ENCODE assay signal across 1 cellular context in the genomic region with DNA sequence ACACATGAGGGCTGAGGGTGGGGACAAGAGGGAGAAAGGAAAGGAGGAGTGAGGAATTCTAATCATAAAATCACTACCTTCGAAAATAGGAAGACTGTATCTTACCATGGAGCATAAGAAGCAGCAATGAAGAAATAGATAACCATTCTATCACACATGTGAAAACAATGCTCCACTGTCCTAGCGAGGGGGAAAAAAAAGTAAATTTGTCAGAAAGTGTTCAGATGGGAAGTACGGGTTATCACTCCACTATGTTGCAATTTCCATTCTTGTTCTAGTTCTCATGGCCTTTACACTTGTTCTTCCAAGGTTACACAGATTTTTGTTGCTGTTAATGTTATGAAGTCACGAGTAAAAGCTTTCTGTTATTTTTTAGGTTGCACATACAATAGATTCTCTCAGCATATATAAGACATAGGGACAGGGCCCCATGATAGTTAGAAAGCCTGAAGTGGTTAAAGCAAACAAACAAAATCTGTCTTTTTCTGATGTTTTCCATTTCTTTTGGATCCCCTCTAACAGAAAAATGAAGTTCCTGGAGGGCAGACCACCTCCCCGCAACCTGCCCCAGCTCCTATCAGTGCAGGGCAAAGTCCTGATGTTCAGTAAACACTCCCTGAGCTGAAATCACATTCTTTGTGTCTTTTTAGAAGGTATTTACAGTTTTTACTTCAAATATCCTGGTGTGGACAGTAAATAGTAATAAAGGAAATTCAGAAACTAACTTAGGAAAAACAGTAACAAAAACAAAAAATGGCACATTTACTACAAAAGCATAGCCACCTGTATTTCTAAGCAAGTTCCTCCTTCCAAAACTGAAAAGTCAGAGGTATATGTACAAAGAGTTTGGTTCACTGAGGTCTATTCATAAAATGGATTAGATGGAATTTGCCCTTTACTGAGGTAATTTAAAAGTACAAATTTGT.
TF ChIP-seq lines count a peak whose summit lies in the region.

No MANE protein-coding gene starts in this region.

TF ChIP-seq in HepG2, 621 proteins besides CTCF, POLR2A, EP300 and RAD21 (continued from another document and continues in another):
- TF ChIP-seq, protein P1, sequence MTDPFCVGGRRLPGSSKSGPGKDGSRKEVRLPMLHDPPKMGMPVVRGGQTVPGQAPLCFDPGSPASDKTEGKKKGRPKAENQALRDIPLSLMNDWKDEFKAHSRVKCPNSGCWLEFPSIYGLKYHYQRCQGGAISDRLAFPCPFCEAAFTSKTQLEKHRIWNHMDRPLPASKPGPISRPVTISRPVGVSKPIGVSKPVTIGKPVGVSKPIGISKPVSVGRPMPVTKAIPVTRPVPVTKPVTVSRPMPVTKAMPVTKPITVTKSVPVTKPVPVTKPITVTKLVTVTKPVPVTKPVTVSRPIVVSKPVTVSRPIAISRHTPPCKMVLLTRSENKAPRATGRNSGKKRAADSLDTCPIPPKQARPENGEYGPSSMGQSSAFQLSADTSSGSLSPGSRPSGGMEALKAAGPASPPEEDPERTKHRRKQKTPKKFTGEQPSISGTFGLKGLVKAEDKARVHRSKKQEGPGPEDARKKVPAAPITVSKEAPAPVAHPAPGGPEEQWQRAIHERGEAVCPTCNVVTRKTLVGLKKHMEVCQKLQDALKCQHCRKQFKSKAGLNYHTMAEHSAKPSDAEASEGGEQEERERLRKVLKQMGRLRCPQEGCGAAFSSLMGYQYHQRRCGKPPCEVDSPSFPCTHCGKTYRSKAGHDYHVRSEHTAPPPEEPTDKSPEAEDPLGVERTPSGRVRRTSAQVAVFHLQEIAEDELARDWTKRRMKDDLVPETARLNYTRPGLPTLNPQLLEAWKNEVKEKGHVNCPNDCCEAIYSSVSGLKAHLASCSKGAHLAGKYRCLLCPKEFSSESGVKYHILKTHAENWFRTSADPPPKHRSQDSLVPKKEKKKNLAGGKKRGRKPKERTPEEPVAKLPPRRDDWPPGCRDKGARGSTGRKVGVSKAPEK (CRISPR knock-in tag; IDR thresholded peaks at IDR 0.05; ENCODE audit: borderline replicate concordance): peak; percentile 52; the same call in 1 of the 2 replicates
- TF ChIP-seq CHD4 (IDR thresholded peaks at IDR 0.05; ENCODE audit: borderline replicate concordance, low read length) (peak; percentile 98), TCF7 (IDR thresholded peaks at IDR 0.05; ENCODE audit: low read depth) (peak; percentile 79), ATAD3A (CRISPR knock-in tag; IDR thresholded peaks at IDR 0.05) (no peak), KLF12 (CRISPR knock-in tag; IDR thresholded peaks at IDR 0.05; ENCODE audit: borderline replicate concordance) (peak; percentile 59; the same call in 1 of the 2 replicates), CREB1 (IDR thresholded peaks at IDR 0.05) (no peak), CREB1 (CRISPR knock-in tag; IDR thresholded peaks at IDR 0.05) (peak; percentile 61), LCORL (IDR thresholded peaks at IDR 0.05) (no peak), LCORL (CRISPR knock-in tag; IDR thresholded peaks at IDR 0.05) (peak; percentile 52), FOXM1 (CRISPR knock-in tag; IDR thresholded peaks at IDR 0.05) (no peak), ZNF841 (CRISPR knock-in tag; IDR thresholded peaks at IDR 0.05; ENCODE audit: borderline replicate concordance) (no peak), NFRKB (IDR thresholded peaks at IDR 0.05) (no peak), FOSL1 (CRISPR knock-in tag; IDR thresholded peaks at IDR 0.05; ENCODE audit: borderline replicate concordance) (no peak), ASH2L (IDR thresholded peaks at IDR 0.05; ENCODE audit: insufficient read length, low read depth, low read length) (peak; percentile 100), ZNF792 (CRISPR knock-in tag; IDR thresholded peaks at IDR 0.05) (peak; percentile 41; the same call in 1 of the 2 replicates), PHF8 (CRISPR knock-in tag; IDR thresholded peaks at IDR 0.05) (0 out of 2 replicates have a peak, but pooled peaks have one; percentile 27), TSC22D2 (CRISPR knock-in tag; IDR thresholded peaks at IDR 0.05; ENCODE audit: borderline replicate concordance) (no peak), CREM (IDR thresholded peaks at IDR 0.05) (peak; percentile 94), CREM (CRISPR knock-in tag; IDR thresholded peaks at IDR 0.05) (no peak), ZFP1 (CRISPR knock-in tag; IDR thresholded peaks at IDR 0.05) (peak; percentile 40), KAT8 (CRISPR knock-in tag; IDR thresholded peaks at IDR 0.05) (peak; percentile 80), BRD4 (CRISPR knock-in tag; IDR thresholded peaks at IDR 0.05) (0 out of 2 replicates have a peak, but pooled peaks have one; percentile 45), ZBTB7B (CRISPR knock-in tag; IDR thresholded peaks at IDR 0.05) (peak; percentile 99), SOX13 (IDR thresholded peaks at IDR 0.05) (peak; percentile 59), SOX13 (CRISPR knock-in tag; conservative IDR thresholded peaks at IDR 0.05 in 1 of 2, IDR thresholded peaks at IDR 0.05 in 1 of 2) (peak in 1 of 2 experiments; percentile 94; a peak in 2 of 4 replicates), TRIM24 (CRISPR knock-in tag; IDR thresholded peaks at IDR 0.05) (peak; percentile 31; the same call in 1 of the 2 replicates), SOX5 (CRISPR knock-in tag; IDR thresholded peaks at IDR 0.05; ENCODE audit: borderline replicate concordance) (peak; percentile 95), TOE1 (CRISPR knock-in tag; IDR thresholded peaks at IDR 0.05) (peak; percentile 76; the same call in 1 of the 2 replicates), JARID2 (CRISPR knock-in tag; IDR thresholded peaks at IDR 0.05; ENCODE audit: insufficient replicate concordance) (no peak), ZNF205 (CRISPR knock-in tag; IDR thresholded peaks at IDR 0.05) (0 out of 2 replicates have a peak, but pooled peaks have one; percentile 12), ZNF260 (CRISPR knock-in tag; IDR thresholded peaks at IDR 0.05; ENCODE audit: borderline replicate concordance, low read depth) (no peak), YEATS4 (CRISPR knock-in tag; IDR thresholded peaks at IDR 0.05; ENCODE audit: borderline replicate concordance) (peak; percentile 64; the same call in 1 of the 2 replicates)
- TF ChIP-seq, protein P2, sequence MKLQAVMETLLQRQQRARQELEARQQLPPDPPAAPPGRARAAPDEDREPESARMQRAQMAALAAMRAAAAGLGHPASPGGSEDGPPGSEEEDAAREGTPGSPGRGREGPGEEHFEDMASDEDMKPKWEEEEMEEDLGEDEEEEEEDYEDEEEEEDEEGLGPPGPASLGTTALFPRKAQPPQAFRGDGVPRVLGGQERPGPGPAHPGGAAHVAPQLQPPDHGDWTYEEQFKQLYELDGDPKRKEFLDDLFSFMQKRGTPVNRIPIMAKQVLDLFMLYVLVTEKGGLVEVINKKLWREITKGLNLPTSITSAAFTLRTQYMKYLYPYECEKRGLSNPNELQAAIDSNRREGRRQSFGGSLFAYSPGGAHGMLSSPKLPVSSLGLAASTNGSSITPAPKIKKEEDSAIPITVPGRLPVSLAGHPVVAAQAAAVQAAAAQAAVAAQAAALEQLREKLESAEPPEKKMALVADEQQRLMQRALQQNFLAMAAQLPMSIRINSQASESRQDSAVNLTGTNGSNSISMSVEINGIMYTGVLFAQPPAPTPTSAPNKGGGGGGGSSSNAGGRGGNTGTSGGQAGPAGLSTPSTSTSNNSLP (IDR thresholded peaks at IDR 0.05; ENCODE audit: low read depth, low read length): peak; percentile 94
- TF ChIP-seq, protein P3, sequence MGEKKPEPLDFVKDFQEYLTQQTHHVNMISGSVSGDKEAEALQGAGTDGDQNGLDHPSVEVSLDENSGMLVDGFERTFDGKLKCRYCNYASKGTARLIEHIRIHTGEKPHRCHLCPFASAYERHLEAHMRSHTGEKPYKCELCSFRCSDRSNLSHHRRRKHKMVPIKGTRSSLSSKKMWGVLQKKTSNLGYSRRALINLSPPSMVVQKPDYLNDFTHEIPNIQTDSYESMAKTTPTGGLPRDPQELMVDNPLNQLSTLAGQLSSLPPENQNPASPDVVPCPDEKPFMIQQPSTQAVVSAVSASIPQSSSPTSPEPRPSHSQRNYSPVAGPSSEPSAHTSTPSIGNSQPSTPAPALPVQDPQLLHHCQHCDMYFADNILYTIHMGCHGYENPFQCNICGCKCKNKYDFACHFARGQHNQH (CRISPR knock-in tag; IDR thresholded peaks at IDR 0.05): peak; percentile 76
- TF ChIP-seq, protein P4, sequence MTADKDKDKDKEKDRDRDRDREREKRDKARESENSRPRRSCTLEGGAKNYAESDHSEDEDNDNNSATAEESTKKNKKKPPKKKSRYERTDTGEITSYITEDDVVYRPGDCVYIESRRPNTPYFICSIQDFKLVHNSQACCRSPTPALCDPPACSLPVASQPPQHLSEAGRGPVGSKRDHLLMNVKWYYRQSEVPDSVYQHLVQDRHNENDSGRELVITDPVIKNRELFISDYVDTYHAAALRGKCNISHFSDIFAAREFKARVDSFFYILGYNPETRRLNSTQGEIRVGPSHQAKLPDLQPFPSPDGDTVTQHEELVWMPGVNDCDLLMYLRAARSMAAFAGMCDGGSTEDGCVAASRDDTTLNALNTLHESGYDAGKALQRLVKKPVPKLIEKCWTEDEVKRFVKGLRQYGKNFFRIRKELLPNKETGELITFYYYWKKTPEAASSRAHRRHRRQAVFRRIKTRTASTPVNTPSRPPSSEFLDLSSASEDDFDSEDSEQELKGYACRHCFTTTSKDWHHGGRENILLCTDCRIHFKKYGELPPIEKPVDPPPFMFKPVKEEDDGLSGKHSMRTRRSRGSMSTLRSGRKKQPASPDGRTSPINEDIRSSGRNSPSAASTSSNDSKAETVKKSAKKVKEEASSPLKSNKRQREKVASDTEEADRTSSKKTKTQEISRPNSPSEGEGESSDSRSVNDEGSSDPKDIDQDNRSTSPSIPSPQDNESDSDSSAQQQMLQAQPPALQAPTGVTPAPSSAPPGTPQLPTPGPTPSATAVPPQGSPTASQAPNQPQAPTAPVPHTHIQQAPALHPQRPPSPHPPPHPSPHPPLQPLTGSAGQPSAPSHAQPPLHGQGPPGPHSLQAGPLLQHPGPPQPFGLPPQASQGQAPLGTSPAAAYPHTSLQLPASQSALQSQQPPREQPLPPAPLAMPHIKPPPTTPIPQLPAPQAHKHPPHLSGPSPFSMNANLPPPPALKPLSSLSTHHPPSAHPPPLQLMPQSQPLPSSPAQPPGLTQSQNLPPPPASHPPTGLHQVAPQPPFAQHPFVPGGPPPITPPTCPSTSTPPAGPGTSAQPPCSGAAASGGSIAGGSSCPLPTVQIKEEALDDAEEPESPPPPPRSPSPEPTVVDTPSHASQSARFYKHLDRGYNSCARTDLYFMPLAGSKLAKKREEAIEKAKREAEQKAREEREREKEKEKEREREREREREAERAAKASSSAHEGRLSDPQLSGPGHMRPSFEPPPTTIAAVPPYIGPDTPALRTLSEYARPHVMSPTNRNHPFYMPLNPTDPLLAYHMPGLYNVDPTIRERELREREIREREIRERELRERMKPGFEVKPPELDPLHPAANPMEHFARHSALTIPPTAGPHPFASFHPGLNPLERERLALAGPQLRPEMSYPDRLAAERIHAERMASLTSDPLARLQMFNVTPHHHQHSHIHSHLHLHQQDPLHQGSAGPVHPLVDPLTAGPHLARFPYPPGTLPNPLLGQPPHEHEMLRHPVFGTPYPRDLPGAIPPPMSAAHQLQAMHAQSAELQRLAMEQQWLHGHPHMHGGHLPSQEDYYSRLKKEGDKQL (CRISPR knock-in tag; IDR thresholded peaks at IDR 0.05; ENCODE audit: low read depth): 0 out of 2 replicates have a peak, but pooled peaks have one; percentile 26
- TF ChIP-seq, protein P5, sequence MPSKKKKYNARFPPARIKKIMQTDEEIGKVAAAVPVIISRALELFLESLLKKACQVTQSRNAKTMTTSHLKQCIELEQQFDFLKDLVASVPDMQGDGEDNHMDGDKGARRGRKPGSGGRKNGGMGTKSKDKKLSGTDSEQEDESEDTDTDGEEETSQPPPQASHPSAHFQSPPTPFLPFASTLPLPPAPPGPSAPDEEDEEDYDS (CRISPR knock-in tag; IDR thresholded peaks at IDR 0.05): peak; percentile 36; the same call in 1 of the 2 replicates
- TF ChIP-seq, protein P6, sequence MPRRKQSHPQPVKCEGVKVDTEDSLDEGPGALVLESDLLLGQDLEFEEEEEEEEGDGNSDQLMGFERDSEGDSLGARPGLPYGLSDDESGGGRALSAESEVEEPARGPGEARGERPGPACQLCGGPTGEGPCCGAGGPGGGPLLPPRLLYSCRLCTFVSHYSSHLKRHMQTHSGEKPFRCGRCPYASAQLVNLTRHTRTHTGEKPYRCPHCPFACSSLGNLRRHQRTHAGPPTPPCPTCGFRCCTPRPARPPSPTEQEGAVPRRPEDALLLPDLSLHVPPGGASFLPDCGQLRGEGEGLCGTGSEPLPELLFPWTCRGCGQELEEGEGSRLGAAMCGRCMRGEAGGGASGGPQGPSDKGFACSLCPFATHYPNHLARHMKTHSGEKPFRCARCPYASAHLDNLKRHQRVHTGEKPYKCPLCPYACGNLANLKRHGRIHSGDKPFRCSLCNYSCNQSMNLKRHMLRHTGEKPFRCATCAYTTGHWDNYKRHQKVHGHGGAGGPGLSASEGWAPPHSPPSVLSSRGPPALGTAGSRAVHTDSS (CRISPR knock-in tag; conservative IDR thresholded peaks at IDR 0.05): no peak
- TF ChIP-seq, protein P7, sequence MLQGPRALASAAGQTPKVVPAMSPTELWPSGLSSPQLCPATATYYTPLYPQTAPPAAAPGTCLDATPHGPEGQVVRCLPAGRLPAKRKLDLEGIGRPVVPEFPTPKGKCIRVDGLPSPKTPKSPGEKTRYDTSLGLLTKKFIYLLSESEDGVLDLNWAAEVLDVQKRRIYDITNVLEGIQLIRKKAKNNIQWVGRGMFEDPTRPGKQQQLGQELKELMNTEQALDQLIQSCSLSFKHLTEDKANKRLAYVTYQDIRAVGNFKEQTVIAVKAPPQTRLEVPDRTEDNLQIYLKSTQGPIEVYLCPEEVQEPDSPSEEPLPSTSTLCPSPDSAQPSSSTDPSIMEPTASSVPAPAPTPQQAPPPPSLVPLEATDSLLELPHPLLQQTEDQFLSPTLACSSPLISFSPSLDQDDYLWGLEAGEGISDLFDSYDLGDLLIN (CRISPR knock-in tag; IDR thresholded peaks at IDR 0.05; ENCODE audit: borderline replicate concordance): no peak
- TF ChIP-seq, protein P8, sequence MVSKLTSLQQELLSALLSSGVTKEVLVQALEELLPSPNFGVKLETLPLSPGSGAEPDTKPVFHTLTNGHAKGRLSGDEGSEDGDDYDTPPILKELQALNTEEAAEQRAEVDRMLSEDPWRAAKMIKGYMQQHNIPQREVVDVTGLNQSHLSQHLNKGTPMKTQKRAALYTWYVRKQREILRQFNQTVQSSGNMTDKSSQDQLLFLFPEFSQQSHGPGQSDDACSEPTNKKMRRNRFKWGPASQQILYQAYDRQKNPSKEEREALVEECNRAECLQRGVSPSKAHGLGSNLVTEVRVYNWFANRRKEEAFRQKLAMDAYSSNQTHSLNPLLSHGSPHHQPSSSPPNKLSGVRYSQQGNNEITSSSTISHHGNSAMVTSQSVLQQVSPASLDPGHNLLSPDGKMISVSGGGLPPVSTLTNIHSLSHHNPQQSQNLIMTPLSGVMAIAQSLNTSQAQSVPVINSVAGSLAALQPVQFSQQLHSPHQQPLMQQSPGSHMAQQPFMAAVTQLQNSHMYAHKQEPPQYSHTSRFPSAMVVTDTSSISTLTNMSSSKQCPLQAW (CRISPR knock-in tag; IDR thresholded peaks at IDR 0.05): 0 out of 2 replicates have a peak, but pooled peaks have one; percentile 11
- TF ChIP-seq, protein P9, sequence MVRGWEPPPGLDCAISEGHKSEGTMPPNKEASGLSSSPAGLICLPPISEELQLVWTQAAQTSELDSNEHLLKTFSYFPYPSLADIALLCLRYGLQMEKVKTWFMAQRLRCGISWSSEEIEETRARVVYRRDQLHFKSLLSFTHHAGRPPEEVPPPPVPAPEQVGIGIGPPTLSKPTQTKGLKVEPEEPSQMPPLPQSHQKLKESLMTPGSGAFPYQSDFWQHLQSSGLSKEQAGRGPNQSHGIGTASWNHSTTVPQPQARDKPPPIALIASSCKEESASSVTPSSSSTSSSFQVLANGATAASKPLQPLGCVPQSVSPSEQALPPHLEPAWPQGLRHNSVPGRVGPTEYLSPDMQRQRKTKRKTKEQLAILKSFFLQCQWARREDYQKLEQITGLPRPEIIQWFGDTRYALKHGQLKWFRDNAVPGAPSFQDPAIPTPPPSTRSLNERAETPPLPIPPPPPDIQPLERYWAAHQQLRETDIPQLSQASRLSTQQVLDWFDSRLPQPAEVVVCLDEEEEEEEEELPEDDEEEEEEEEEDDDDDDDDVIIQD (CRISPR knock-in tag; IDR thresholded peaks at IDR 0.05; ENCODE audit: low read depth): peak; percentile 65
